Comparison of ENCODE assay signal across 28 cellular contexts in genomic region chr12:18859400-18859799, GRCh38.
"Had no signal": no experiment of that assay in that cellular context is flagged by ENCODE, and none has a peak within 500 bp of the region (broad histone marks: within the 10 kb centered on the region; RNA-seq: fewer than 3 reads in every experiment).

No MANE protein-coding gene starts in this region.

- H3K4me1 Mint-ChIP-seq: activated naive CD8-positive, alpha-beta T cell treated with anti-CD3 and anti-CD28 coated beads for 36 hours; mesothelial cell of epicardium; naive B cell; stimulated activated naive B cell treated with anti-CD40 and anti-IgM and Interleukin-4, amounts not matched to agents 10 μg/mL and 1 μg/mL and 100 μg/mL, for 72 hours had no signal

- H3K4me3 Mint-ChIP-seq: activated naive CD4-positive, alpha-beta T cell treated with anti-CD3 and anti-CD28 coated beads for 36 hours; activated naive CD8-positive, alpha-beta T cell treated with anti-CD3 and anti-CD28 coated beads for 36 hours; effector memory CD8-positive, alpha-beta T cell; mesothelial cell of epicardium; naive B cell; nephron progenitor cell; stimulated activated naive B cell treated with anti-CD40 and anti-IgM and Interleukin-4, amounts not matched to agents 10 μg/mL and 1 μg/mL and 100 μg/mL, for 72 hours had no signal

- H3K4me1 ChIP-seq: adrenal gland, body of pancreas, foreskin keratinocyte, parathyroid adenoma, psoas muscle, stomach, thyroid gland, upper lobe of left lung, vagina had no signal

- DNase-seq: activated CD4-positive, alpha-beta T cell treated with anti-CD3 and anti-CD28 coated beads for 4 hours; activated CD4-positive, alpha-beta T cell treated with anti-CD3 and anti-CD28 coated beads, Interleukin-2, amount 50 U/mL, for 48 hours; activated CD8-positive, alpha-beta memory T cell treated with anti-CD3 and anti-CD28 coated beads for 24 hours; activated effector memory CD4-positive, alpha-beta T cell treated with anti-CD3 and anti-CD28 coated beads, Interleukin-2, amount 50 U/mL, for 16 hours; activated naive CD4-positive, alpha-beta T cell treated with anti-CD3 and anti-CD28 coated beads for 36 hours; activated naive CD8-positive, alpha-beta T cell treated with anti-CD3 and anti-CD28 coated beads for 36 hours; adrenal gland; aorta; body of pancreas; cerebellar nuclear complex; effector memory CD8-positive, alpha-beta T cell; foreskin keratinocyte; mammary epithelial cell; naive B cell; nephron progenitor cell; nucleus accumbens; psoas muscle; stimulated activated CD4-positive, alpha-beta T cell treated with anti-CD3 and anti-CD28 coated beads, Interleukin-15, amount 100 ng/mL, for 24 hours; stimulated activated CD4-positive, alpha-beta T cell treated with anti-CD3 and anti-CD28 coated beads, Interleukin-2, amount 100 ng/mL, for 24 hours; stimulated activated naive B cell treated with anti-CD40 and anti-IgM and Interleukin-4, amounts not matched to agents 10 μg/mL and 1 μg/mL and 100 μg/mL, for 72 hours; stomach; thyroid gland; upper lobe of left lung had no signal

- H3K36me3 Mint-ChIP-seq: activated naive CD8-positive, alpha-beta T cell treated with anti-CD3 and anti-CD28 coated beads for 36 hours; mesothelial cell of epicardium; naive B cell; stimulated activated naive B cell treated with anti-CD40 and anti-IgM and Interleukin-4, amounts not matched to agents 10 μg/mL and 1 μg/mL and 100 μg/mL, for 72 hours had no signal

- H3K9me3 Mint-ChIP-seq: activated naive CD4-positive, alpha-beta T cell treated with anti-CD3 and anti-CD28 coated beads for 36 hours; activated naive CD8-positive, alpha-beta T cell treated with anti-CD3 and anti-CD28 coated beads for 36 hours; effector memory CD8-positive, alpha-beta T cell; stimulated activated naive B cell treated with anti-CD40 and anti-IgM and Interleukin-4, amounts not matched to agents 10 μg/mL and 1 μg/mL and 100 μg/mL, for 72 hours had no signal

- H3K9ac ChIP-seq: parathyroid adenoma had no signal

- H3K27ac Mint-ChIP-seq: activated naive CD4-positive, alpha-beta T cell treated with anti-CD3 and anti-CD28 coated beads for 36 hours; activated naive CD8-positive, alpha-beta T cell treated with anti-CD3 and anti-CD28 coated beads for 36 hours; effector memory CD8-positive, alpha-beta T cell; mesothelial cell of epicardium; naive B cell; nephron progenitor cell; stimulated activated naive B cell treated with anti-CD40 and anti-IgM and Interleukin-4, amounts not matched to agents 10 μg/mL and 1 μg/mL and 100 μg/mL, for 72 hours had no signal

- H3K27me3 ChIP-seq: adrenal gland, body of pancreas, foreskin keratinocyte, stomach, thyroid gland, upper lobe of left lung, vagina had no signal

- H3K27me3 Mint-ChIP-seq: activated naive CD8-positive, alpha-beta T cell treated with anti-CD3 and anti-CD28 coated beads for 36 hours; naive B cell; stimulated activated naive B cell treated with anti-CD40 and anti-IgM and Interleukin-4, amounts not matched to agents 10 μg/mL and 1 μg/mL and 100 μg/mL, for 72 hours had no signal

- H3K36me3 ChIP-seq: adrenal gland, stomach, thyroid gland, upper lobe of left lung, vagina had no signal

- ATAC-seq: body of pancreas; effector memory CD8-positive, alpha-beta T cell; foreskin keratinocyte; psoas muscle; stimulated activated naive B cell treated with anti-CD40 and anti-IgM and Interleukin-4, amounts not matched to agents 10 μg/mL and 1 μg/mL and 100 μg/mL, for 72 hours had no signal

- H3K4me3 ChIP-seq: adrenal gland, body of pancreas, coronary artery, psoas muscle, stomach, thyroid gland, upper lobe of left lung, vagina had no signal

- H3K27ac ChIP-seq: adrenal gland, body of pancreas, coronary artery, foreskin keratinocyte, parathyroid adenoma, psoas muscle, stomach, thyroid gland, upper lobe of left lung, vagina, VCaP had no signal

- H3K79me2 ChIP-seq: parathyroid adenoma had no signal
